Comparison of ENCODE assay signal across 8 cellular contexts in genomic region chr1:11908139-11909021, GRCh38. TPM values are rescaled to one million over a fixed set of nuclear protein-coding genes. Genes with fewer than 3 reads are reported as not detected.
DNase-seq lines count a peak whose midpoint lies in the region; ATAC-seq and TF ChIP-seq lines count a peak whose summit lies in the region.

No MANE protein-coding gene starts in this region.

- no peaks in the 10 kb centered on the region for H3K27me3 ChIP-seq in OCI-LY1 (ENCODE audit: insufficient read depth, low read length)

- H3K4me1 ChIP-seq in OCI-LY1 (ENCODE audit: insufficient read depth, low read length, severe bottlenecking) = peaks cover 23% of the 10 kb centered on the region
- H3K4me1 ChIP-seq in mucosa of descending colon (ENCODE audit: low read depth) = peaks cover 5% of the 10 kb centered on the region

- H3K4me3 ChIP-seq in OCI-LY1 (ENCODE audit: low read depth, low read length, poor library complexity, severe bottlenecking) (peak overlapping the region; percentile 64), mucosa of descending colon (peak overlapping the region; percentile 31)

- H3K36me3 ChIP-seq in OCI-LY1 (ENCODE audit: insufficient read depth, low read length) (no peaks in the 10 kb centered on the region), mucosa of descending colon (ENCODE audit: low read depth) (no peaks in the 10 kb centered on the region)

- H3K9me3 ChIP-seq in OCI-LY1 (ENCODE audit: low read length) (no peaks in the 10 kb centered on the region), mucosa of descending colon (no peaks in the 10 kb centered on the region)

- DNase-seq in DMS 273 treated with DMSO at 0.1 percent for 48 hours (lab: John Stamatoyannopoulos, UW) = peak; percentile 99
- DNase-seq in HuH-7.5 (ENCODE audit: low spot score) = peak; percentile 64
- DNase-seq in activated T-cell treated with anti-CD3 and anti-CD28 coated beads for 24 hours (ENCODE audit: low read depth) = peak; percentile 73
- DNase-seq in epithelial cell of prostate (ENCODE audit: low read depth, low spot score) = peak; percentile 100
- peak; percentile 88 to 92 (median 91) for DNase-seq in mucosa of descending colon
- DNase-seq in stimulated activated CD8-positive, alpha-beta memory T cell treated with anti-CD3 and anti-CD28 coated beads, Interleukin-2, amount 100 ng/mL, for 48 hours (ENCODE audit: low read depth in 2 of 2) = peak; percentile 58 to 65

- H3K79me2 ChIP-seq in OCI-LY1 (ENCODE audit: insufficient read depth, low read length) = no peaks in the 10 kb centered on the region

- peaks cover 6% of the 10 kb centered on the region; the same call in 1 of the 2 replicates for H3F3A ChIP-seq in OCI-LY1 (ENCODE audit: insufficient read depth, low read length)

- no peaks in the 10 kb centered on the region for H4K20me1 ChIP-seq in OCI-LY1 (ENCODE audit: insufficient read depth, low read length)

- peak overlapping the region; percentile 75 for H3K4me2 ChIP-seq in OCI-LY1 (ENCODE audit: low read length)

- no peaks in the 10 kb centered on the region for H3K9me2 ChIP-seq in OCI-LY1 (ENCODE audit: low read depth, low read length)

- H3K9ac ChIP-seq in OCI-LY1 (ENCODE audit: low read length) = peak overlapping the region; percentile 81

- H3K27ac ChIP-seq in OCI-LY1 (ENCODE audit: low read depth, low read length, poor library complexity, severe bottlenecking) (peak overlapping the region; percentile 97), epithelial cell of prostate (peak overlapping the region; percentile 91)

- no peak for TF ChIP-seq CTCF in OCI-LY1 (IDR thresholded peaks at IDR 0.05; ENCODE audit: low read length)
- TF ChIP-seq CTCF in mucosa of descending colon (IDR thresholded peaks at IDR 0.05) = no peak

- ATAC-seq in GM21528 (IDR thresholded peaks at IDR 0.05; ENCODE audit: low FRiP score, unreplicated experiment) (peak; percentile 48), mucosa of descending colon (peak; percentile 80)

- intact Hi-C loops in mucosa of descending colon (cut with DNase I, micrococcal nuclease) = no loop called here

- H2AFZ ChIP-seq in OCI-LY1 (ENCODE audit: low read length) = no peak overlapping the region

RNA-seq across cellular contexts. Expression of gene KIAA2013, which starts 17.8 kb away (rescaled TPM):
- 100 to 1,000 TPM in 1 of 3 donors, 10 to 100 TPM in 2; 69.6 to 102 (median 88.6) TPM for total RNA-seq in mucosa of descending colon

RNA-seq across cellular contexts. Expression of gene PLOD1, which starts 26.1 kb away (rescaled TPM):
- 10 to 100 TPM; 33.7 to 68.6 (median 35.4) TPM for total RNA-seq in mucosa of descending colon

RNA-seq across cellular contexts. Expression of gene NPPB, which starts 49.6 kb away (rescaled TPM):
- not detected for total RNA-seq in mucosa of descending colon

Comparison
In these comparisons a context has a peak if more than half of its experiments do, and no peak if none do; other contexts are left out.
1. Peak in every context shown above with its lines: DNase-seq, ATAC-seq, H3K4me3 ChIP-seq and H3K27ac ChIP-seq.